8 cellular contexts compared by ENCODE assay signal in genomic region chr2:121297217-121297830, GRCh38. TPM values are rescaled to one million over a fixed set of nuclear protein-coding genes. Genes with fewer than 3 reads are reported as not detected.
DNase-seq lines count a peak whose midpoint lies in the region; ATAC-seq and TF ChIP-seq lines count a peak whose summit lies in the region.

No MANE protein-coding gene starts in this region.

- in situ Hi-C loops in GM13977 (cut with MboI; ENCODE audit: low pct_unique_long_range_greater_than_20kb, low sequenced_read_pairs, unreplicated experiment) = no loop called here

- peaks cover 41% of the 10 kb centered on the region for H3K27me3 ChIP-seq in adipocyte (replicated peaks; ENCODE audit: control insufficient read depth, insufficient read depth, low read length)

- DNase-seq in AG08395 (ENCODE audit: low spot score) = peak; percentile 61
- DNase-seq in GM13977 (ENCODE audit: low spot score) = peak; percentile 46
- DNase-seq in NAMALWA (ENCODE audit: low spot score) = peak; percentile 39
- peak; percentile 50 for DNase-seq in adipocyte (ENCODE audit: low read depth)
- DNase-seq in islet precursor cell = peak; percentile 79
- DNase-seq in activated T-cell treated with anti-CD3 and anti-CD28 coated beads, Interleukin-2, amount 50 U/mL, for 4 hours = no peak
- DNase-seq in mucosa of gallbladder (ENCODE audit: low spot score) = no peak

- H3K4me1 Mint-ChIP-seq in activated T-cell treated with anti-CD3 and anti-CD28 coated beads, Interleukin-2, amount 50 U/mL, for 4 hours (ENCODE audit: low read depth) = no peaks in the 10 kb centered on the region

- no peak overlapping the region for H3K9ac ChIP-seq in adipocyte (ENCODE audit: low read length)

- no peak overlapping the region for H3K4me3 Mint-ChIP-seq in activated T-cell treated with anti-CD3 and anti-CD28 coated beads, Interleukin-2, amount 50 U/mL, for 4 hours

- H3K4me3 ChIP-seq in adipocyte (ENCODE audit: low read length) = no peak overlapping the region

- H3K9me3 ChIP-seq in adipocyte (ENCODE audit: control insufficient read depth, low read length) = peaks cover 7% of the 10 kb centered on the region

- TF ChIP-seq CTCF in GM13977 (IDR thresholded peaks at IDR 0.05; ENCODE audit: extremely low read depth, insufficient read depth, missing control alignments) = peak; percentile 47

- no peak for ATAC-seq in GM21529 (IDR thresholded peaks at IDR 0.05; ENCODE audit: unreplicated experiment)
- no peak for ATAC-seq in activated T-cell treated with anti-CD3 and anti-CD28 coated beads, Interleukin-2, amount 50 U/mL, for 4 hours

- H3K4me1 ChIP-seq in adipocyte (ENCODE audit: control insufficient read depth, insufficient read depth, low read length) = no peaks in the 10 kb centered on the region

- H3K9me3 Mint-ChIP-seq in activated T-cell treated with anti-CD3 and anti-CD28 coated beads, Interleukin-2, amount 50 U/mL, for 4 hours = no peaks in the 10 kb centered on the region

- peaks cover 11% of the 10 kb centered on the region for H3K27me3 Mint-ChIP-seq in activated T-cell treated with anti-CD3 and anti-CD28 coated beads, Interleukin-2, amount 50 U/mL, for 4 hours (ENCODE audit: low read depth)

- H3K36me3 Mint-ChIP-seq in activated T-cell treated with anti-CD3 and anti-CD28 coated beads, Interleukin-2, amount 50 U/mL, for 4 hours (ENCODE audit: insufficient read depth) = no peaks in the 10 kb centered on the region

- H3K36me3 ChIP-seq in adipocyte (ENCODE audit: control insufficient read depth, insufficient read depth, low read length, severe bottlenecking) = no peaks in the 10 kb centered on the region

RNA-seq across cellular contexts. Expression of gene TFCP2L1, which starts 12.3 kb away (rescaled TPM):
- total RNA-seq in activated T-cell treated with anti-CD3 and anti-CD28 coated beads, Interleukin-2, amount 50 U/mL, for 4 hours = under 1 TPM; 0.03 to 0.08 (median 0.05) TPM
- 73.0 TPM for total RNA-seq in mucosa of gallbladder

Comparison
In these comparisons a context has a peak if more than half of its experiments do, and no peak if none do; other contexts are left out.
1. DNase-seq: peak in AG08395 (single experiment), GM13977 (single experiment), NAMALWA (single experiment), adipocyte (single experiment) and islet precursor cell (single experiment); none in activated T-cell treated with anti-CD3 and anti-CD28 coated beads, Interleukin-2, amount 50 U/mL, for 4 hours (single experiment) and mucosa of gallbladder (single experiment).
2. RNA of gene TFCP2L1, which starts 12.3 kb away (total RNA-seq): 73.0 TPM in mucosa of gallbladder (single experiment); 0.03 to 0.08 TPM in activated T-cell treated with anti-CD3 and anti-CD28 coated beads, Interleukin-2, amount 50 U/mL, for 4 hours; every median in the first group is over 10 times any median in the second.